9 cellular contexts compared by ENCODE assay signal in the genomic region with DNA sequence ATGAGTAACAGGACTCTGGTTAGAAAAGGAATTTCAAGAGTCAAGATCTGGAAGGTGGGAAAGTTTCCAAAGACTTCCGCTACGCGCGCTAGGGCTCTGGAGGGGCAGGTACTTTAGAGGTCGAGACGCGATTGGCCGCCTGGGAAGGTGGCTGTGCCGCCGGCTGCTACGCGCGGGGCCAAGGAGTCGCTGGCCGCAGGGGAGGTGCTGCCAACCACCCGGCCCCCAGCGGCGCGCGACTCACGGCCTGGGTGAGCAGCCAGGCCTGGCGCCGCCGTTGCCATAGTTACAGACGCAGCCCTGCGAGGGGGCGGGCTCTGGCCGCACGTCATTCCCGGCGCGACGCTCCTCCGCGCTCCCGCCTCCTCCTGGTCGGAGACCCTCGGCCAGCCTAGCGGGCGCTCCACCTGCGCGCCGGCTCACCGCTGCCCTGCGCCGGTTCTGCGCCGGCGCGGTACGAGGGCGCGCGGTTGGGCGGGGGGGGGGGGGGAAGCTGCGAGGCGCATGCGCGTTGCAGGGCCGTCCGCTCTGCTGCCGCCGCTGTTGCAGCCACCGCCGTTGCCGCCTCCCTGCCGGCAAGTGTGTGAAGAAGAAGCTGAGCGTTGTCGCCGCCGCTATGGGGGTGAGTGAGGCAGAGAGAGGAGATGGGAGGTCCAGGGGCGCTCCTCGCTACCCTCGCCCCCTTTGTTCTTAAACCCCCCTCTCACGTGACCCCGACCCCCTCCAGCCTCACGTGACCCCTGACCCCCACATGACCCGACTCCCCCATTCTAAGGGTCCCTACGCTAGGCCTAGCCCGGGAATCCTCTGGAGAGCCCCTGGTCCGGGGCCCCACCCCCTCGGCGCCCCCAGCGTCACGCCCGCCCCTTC. TPM values are rescaled to one million over a fixed set of nuclear protein-coding genes. Genes with fewer than 3 reads are reported as not detected.
DNase-seq lines count a peak whose midpoint lies in the region; ATAC-seq, FAIRE-seq and TF ChIP-seq lines count a peak whose summit lies in the region.
"Had no signal": no experiment of that assay in that cellular context is flagged by ENCODE, and none has a peak within 500 bp of the region (broad histone marks: within the 10 kb centered on the region; RNA-seq: fewer than 3 reads in every experiment).

Gene NAA40 (plus strand): TSS at position 522 of the 870 bp plus-strand sequence. CDS start 95 bp downstream, at position 617.

- no peaks in the 10 kb centered on the region for H3K9me3 ChIP-seq in keratinocyte (ENCODE audit: control insufficient read depth, low read depth, low read length)

- peak within 1 kb of the TSS; percentile 77 for H3K27ac ChIP-seq in keratinocyte (ENCODE audit: control insufficient read depth, insufficient read depth, low read length)

- H3K4me1 ChIP-seq in keratinocyte (ENCODE audit: control insufficient read depth, extremely low read depth, insufficient read depth, low read length) = peaks cover 14% of the 10 kb centered on the region

- peak within 1 kb of the TSS; percentile 80 to 91 (median 89) for H3K4me3 ChIP-seq in keratinocyte (ENCODE audit: control insufficient read depth in 2 of 3, extremely low read depth in 1 of 3, insufficient read depth in 2 of 3, low read depth in 1 of 3, low read length in 3 of 3)

- no peaks in the 10 kb centered on the region for H4K20me1 ChIP-seq in keratinocyte (ENCODE audit: control insufficient read depth, extremely low read depth, insufficient read depth, low read length)

- no peaks in the 10 kb centered on the region for H3K9me1 ChIP-seq in keratinocyte (ENCODE audit: control insufficient read depth, extremely low read depth, insufficient read depth, low read length)

- H3K79me2 ChIP-seq in keratinocyte (ENCODE audit: control insufficient read depth, insufficient read depth, low read length) = peaks cover 36% of the 10 kb centered on the region

- peak; percentile 100 for DNase-seq in AG20443 (ENCODE audit: low spot score)
- peak; percentile 78 for DNase-seq in NCI-H345 treated with DMSO at 0.1 percent for 48 hours (lab: John Stamatoyannopoulos, UW; ENCODE audit: unreplicated experiment)
- DNase-seq in activated CD4-positive, CD25-positive, alpha-beta regulatory T cell (lab: John Stamatoyannopoulos, UW) = peak; percentile 76 to 87 (median 84)
- DNase-seq in central memory CD4-positive, alpha-beta T cell = peak; percentile 89
- DNase-seq in keratinocyte (ENCODE audit: low read depth, low spot score) = peak; percentile 82
- DNase-seq in stimulated activated CD4-positive, alpha-beta T cell treated with anti-CD3 and anti-CD28 coated beads, Interleukin-15, amount 100 ng/mL, for 1 hour (ENCODE audit: low read depth in 1 of 2, low spot score in 1 of 2) = peak; percentile 78 to 83

- H3K4me2 ChIP-seq in keratinocyte (ENCODE audit: control insufficient read depth, extremely low read depth, insufficient read depth, low read depth, low read length) = peak within 1 kb of the TSS; percentile 100

- H2AFZ ChIP-seq in keratinocyte (ENCODE audit: control insufficient read depth, low read length) = peak within 1 kb of the TSS; percentile 98

- dilution Hi-C loops in keratinocyte (cut with MboI; ENCODE audit: extremely low pct_ligation_motif_present, low sequenced_read_pairs) = no loop called here

- no peaks in the 10 kb centered on the region for H3K27me3 ChIP-seq in keratinocyte (ENCODE audit: control insufficient read depth, extremely low read depth, insufficient read depth, low read length)

- H3K36me3 ChIP-seq in keratinocyte (ENCODE audit: control insufficient read depth in 2 of 2, extremely low read depth in 1 of 2, insufficient read depth in 2 of 2, low read length in 2 of 2) = no peaks in the 10 kb centered on the region

- peak; percentile 95 for ATAC-seq in GM19035 (IDR thresholded peaks at IDR 0.05; ENCODE audit: unreplicated experiment)
- ATAC-seq in HG03342 (IDR thresholded peaks at IDR 0.05; ENCODE audit: unreplicated experiment) = peak; percentile 90

- TF ChIP-seq CTCF in keratinocyte (optimal IDR thresholded peaks at IDR 0.05 in 1 of 3, IDR thresholded peaks at IDR 0.05 in 1 of 3, conservative IDR thresholded peaks at IDR 0.05 in 1 of 3; ENCODE audit: extremely low read depth in 1 of 3, insufficient read depth in 2 of 3, low read length in 3 of 3) = no peak

- peak within 1 kb of the TSS; percentile 78 for H3K9ac ChIP-seq in keratinocyte (ENCODE audit: control insufficient read depth, extremely low read depth, insufficient read depth, low read length)

- FAIRE-seq in keratinocyte (lab: Jason Lieb, UNC) = no peak
- FAIRE-seq: colon had no signal

RNA-seq across cellular contexts. Expression of gene NAA40, which starts in this region (rescaled TPM):
- polyA plus RNA-seq in keratinocyte = 8.9 to 23.2 TPM (median 13.5 TPM) in 3 replicates
- polyA plus RNA-seq in keratinocyte (2011; ENCODE audit: low read depth) = 2.7 TPM
- polyA plus RNA-seq in keratinocyte (2011; cell fraction: cytosol; rRNA removed) = 10.0 and 10.2 TPM in 2 replicates
- 46.9 and 48.5 TPM in 2 replicates for polyA plus RNA-seq in keratinocyte (2011; cell fraction: nucleus; rRNA removed)
- polyA plus RNA-seq in keratinocyte (2012; ENCODE audit: low replicate concordance) = 4.1 and 13.0 TPM in 2 replicates
- polyA minus RNA-seq in keratinocyte = 6.8 to 14.7 TPM (median 10.9 TPM) in 3 replicates
- 3.5 TPM for polyA minus RNA-seq in keratinocyte (2011; cell fraction: cytosol; rRNA and poly(A)+ RNA removed)
- 7.3 and 13.0 TPM in 2 replicates for polyA minus RNA-seq in keratinocyte (2011; cell fraction: nucleus; rRNA and poly(A)+ RNA removed)

Comparison
In these comparisons a context has a peak if more than half of its experiments do, and no peak if none do; other contexts are left out.
1. Peak in every context shown above with its lines: DNase-seq, ATAC-seq, H3K4me3 ChIP-seq and H3K27ac ChIP-seq.